In genomic region chr9:8872802-8873201, GRCh38 we compare ENCODE assay signal across 34 cellular contexts.
DNase-seq lines count a peak whose midpoint lies in the region; ATAC-seq and TF ChIP-seq lines count a peak whose summit lies in the region.
"Had no signal": no experiment of that assay in that cellular context is flagged by ENCODE, and none has a peak within 500 bp of the region (broad histone marks: within the 10 kb centered on the region; RNA-seq: fewer than 3 reads in every experiment).

No MANE protein-coding gene starts in this region.

- H3K4me1 Mint-ChIP-seq in nephron = peaks cover 44% of the 10 kb centered on the region
- no peaks in the 10 kb centered on the region for H3K4me1 Mint-ChIP-seq in activated CD8-positive, alpha-beta T cell treated with anti-CD3 and anti-CD28 coated beads, Interleukin-2, amount 10 ng/mL, durations not matched to agents 7 days and 5 days (ENCODE audit: low read depth)
- H3K4me1 Mint-ChIP-seq: activated naive CD4-positive, alpha-beta T cell treated with anti-CD3 and anti-CD28 coated beads, Interleukin-2, amount 50 U/mL, for 24 hours; CD4-positive, alpha-beta memory T cell; central memory CD8-positive, alpha-beta T cell had no signal

- intact Hi-C loops in dorsolateral prefrontal cortex (cut with DNase I) (no loop called here), head of caudate nucleus (cut with DNase I) (no loop called here)

- H3K4me3 Mint-ChIP-seq in nephron = no peak overlapping the region
- H3K4me3 Mint-ChIP-seq in activated CD8-positive, alpha-beta T cell treated with anti-CD3 and anti-CD28 coated beads, Interleukin-2, amount 10 ng/mL, durations not matched to agents 7 days and 5 days = no peak overlapping the region
- H3K4me3 Mint-ChIP-seq: activated CD8-positive, alpha-beta T cell treated with anti-CD3 and anti-CD28 coated beads for 36 hours; activated naive CD4-positive, alpha-beta T cell treated with anti-CD3 and anti-CD28 coated beads, Interleukin-2, amount 50 U/mL, for 24 hours; B cell; CD4-positive, alpha-beta memory T cell; central memory CD8-positive, alpha-beta T cell; neural crest cell had no signal

- H3K27me3 ChIP-seq in dorsolateral prefrontal cortex = no peaks in the 10 kb centered on the region
- H3K27me3 ChIP-seq: esophagus muscularis mucosa, gastroesophageal sphincter, hepatocyte, pancreas had no signal

- ATAC-seq in activated CD8-positive, alpha-beta T cell treated with anti-CD3 and anti-CD28 coated beads, Interleukin-2, amount 10 ng/mL, durations not matched to agents 7 days and 5 days = no peak
- ATAC-seq: activated CD8-positive, alpha-beta T cell treated with anti-CD3 and anti-CD28 coated beads for 36 hours; gastroesophageal sphincter; K562; pancreas; PC-3 had no signal

- CTCF ChIA-PET in activated CD8-positive, alpha-beta T cell treated with anti-CD3 and anti-CD28 coated beads, Interleukin-2, amount 10 ng/mL, durations not matched to agents 7 days and 5 days (lab: Charles Lee) = no interaction called here

- DNase-seq in D341Med (ENCODE audit: low spot score) = peak; percentile 34
- DNase-seq in NCI-H82 treated with DMSO at 0.1 percent for 48 hours (lab: John Stamatoyannopoulos, UW; ENCODE audit: unreplicated experiment) = peak; percentile 34
- no peak for DNase-seq in dorsolateral prefrontal cortex
- DNase-seq in head of caudate nucleus = no peak
- no peak for DNase-seq in MV-4-11 (lab: John Stamatoyannopoulos, UW)
- no peak for DNase-seq in activated CD8-positive, alpha-beta T cell treated with anti-CD3 and anti-CD28 coated beads, Interleukin-2, amount 10 ng/mL, durations not matched to agents 7 days and 5 days
- DNase-seq: activated CD4-positive, alpha-beta T cell treated with anti-CD3 and anti-CD28 coated beads for 1 hour; activated CD8-positive, alpha-beta T cell treated with anti-CD3 and anti-CD28 coated beads for 36 hours; amniotic stem cell; CD4-positive, alpha-beta memory T cell; EL; left cardiac atrium; mesenchymal stem cell; NCI-H1092; NCI-H1694; NCI-H510A treated with DMSO at 0.1 percent for 48 hours; pancreas; PC-3; retina; SHP77; stimulated activated naive CD4-positive, alpha-beta T cell; T-helper 2 cell had no signal

- H3K27me3 Mint-ChIP-seq in nephron (ENCODE audit: low read depth) = no peaks in the 10 kb centered on the region
- no peaks in the 10 kb centered on the region for H3K27me3 Mint-ChIP-seq in activated CD8-positive, alpha-beta T cell treated with anti-CD3 and anti-CD28 coated beads, Interleukin-2, amount 10 ng/mL, durations not matched to agents 7 days and 5 days (ENCODE audit: low read depth)
- H3K27me3 Mint-ChIP-seq: activated naive CD4-positive, alpha-beta T cell treated with anti-CD3 and anti-CD28 coated beads, Interleukin-2, amount 50 U/mL, for 24 hours; central memory CD8-positive, alpha-beta T cell had no signal

- peak overlapping the region in 7 of 59 donors; percentile 7 to 29 (median 11) for H3K4me3 ChIP-seq in dorsolateral prefrontal cortex
- H3K4me3 ChIP-seq: esophagus muscularis mucosa, gastroesophageal sphincter, hepatocyte, K562, pancreas, skin epidermis, thoracic aorta had no signal

- POLR2A ChIA-PET in activated CD8-positive, alpha-beta T cell treated with anti-CD3 and anti-CD28 coated beads, Interleukin-2, amount 10 ng/mL, durations not matched to agents 7 days and 5 days (lab: Charles Lee) = no interaction called here

- peak overlapping the region; percentile 1 to 38 (median 13) for H3K27ac Mint-ChIP-seq in nephron
- H3K27ac Mint-ChIP-seq in activated CD8-positive, alpha-beta T cell treated with anti-CD3 and anti-CD28 coated beads, Interleukin-2, amount 10 ng/mL, durations not matched to agents 7 days and 5 days = no peak overlapping the region
- H3K27ac Mint-ChIP-seq: activated CD8-positive, alpha-beta T cell treated with anti-CD3 and anti-CD28 coated beads for 36 hours; activated naive CD4-positive, alpha-beta T cell treated with anti-CD3 and anti-CD28 coated beads, Interleukin-2, amount 50 U/mL, for 24 hours; activated T-helper 2 cell treated with anti-CD3 and anti-CD28 coated beads, Interferon-gamma antibody, Interleukin-2, Interleukin-4, amounts not matched to agents 10 μg/mL and 5 μg/mL and 100 μg/mL, durations not matched to agents 14 hours and 24 hours and 36 hours; B cell; CD4-positive, alpha-beta memory T cell had no signal

- peak overlapping the region in 57 of 59 donors; percentile 53 to 98 (median 92) for H3K27ac ChIP-seq in dorsolateral prefrontal cortex
- H3K27ac ChIP-seq: esophagus muscularis mucosa, gastroesophageal sphincter, hepatocyte, pancreas, skin epidermis had no signal

- no peaks in the 10 kb centered on the region for H3K36me3 Mint-ChIP-seq in nephron (ENCODE audit: low read depth)
- H3K36me3 Mint-ChIP-seq in activated CD8-positive, alpha-beta T cell treated with anti-CD3 and anti-CD28 coated beads, Interleukin-2, amount 10 ng/mL, durations not matched to agents 7 days and 5 days (ENCODE audit: low read depth) = no peaks in the 10 kb centered on the region
- H3K36me3 Mint-ChIP-seq: activated naive CD4-positive, alpha-beta T cell treated with anti-CD3 and anti-CD28 coated beads, Interleukin-2, amount 50 U/mL, for 24 hours; CD4-positive, alpha-beta memory T cell had no signal

- TF ChIP-seq CTCF in dorsolateral prefrontal cortex (IDR thresholded peaks at IDR 0.05 in 54 of 56, conservative IDR thresholded peaks at IDR 0.05 in 2 of 56; ENCODE audit: low read depth in 1 of 56, partially characterized antibody in 56 of 56) (no peak), nephron (IDR thresholded peaks at IDR 0.05; ENCODE audit: unreplicated experiment in 3 of 3) (no peak)

- H3K9me3 Mint-ChIP-seq in nephron = no peaks in the 10 kb centered on the region
- no peaks in the 10 kb centered on the region for H3K9me3 Mint-ChIP-seq in activated CD8-positive, alpha-beta T cell treated with anti-CD3 and anti-CD28 coated beads, Interleukin-2, amount 10 ng/mL, durations not matched to agents 7 days and 5 days (ENCODE audit: insufficient read depth)
- H3K9me3 Mint-ChIP-seq: activated CD8-positive, alpha-beta T cell treated with anti-CD3 and anti-CD28 coated beads for 36 hours; activated naive CD4-positive, alpha-beta T cell treated with anti-CD3 and anti-CD28 coated beads, Interleukin-2, amount 50 U/mL, for 24 hours; activated T-helper 2 cell treated with anti-CD3 and anti-CD28 coated beads, Interferon-gamma antibody, Interleukin-2, Interleukin-4, amounts not matched to agents 10 μg/mL and 5 μg/mL and 100 μg/mL, durations not matched to agents 14 hours and 24 hours and 36 hours; CD4-positive, alpha-beta memory T cell; neural crest cell had no signal

Comparison
In these comparisons a context has a peak if more than half of its experiments do, and no peak if none do; other contexts are left out.
1. DNase-seq: peak in D341Med (single experiment) and NCI-H82 treated with DMSO at 0.1 percent for 48 hours (single experiment); none in dorsolateral prefrontal cortex (0 of 10), head of caudate nucleus (0 of 42), MV-4-11 (single experiment) and activated CD8-positive, alpha-beta T cell treated with anti-CD3 and anti-CD28 coated beads, Interleukin-2, amount 10 ng/mL, durations not matched to agents 7 days and 5 days (single experiment).